ENCODE assay signal across 15 cellular contexts in the genomic region with DNA sequence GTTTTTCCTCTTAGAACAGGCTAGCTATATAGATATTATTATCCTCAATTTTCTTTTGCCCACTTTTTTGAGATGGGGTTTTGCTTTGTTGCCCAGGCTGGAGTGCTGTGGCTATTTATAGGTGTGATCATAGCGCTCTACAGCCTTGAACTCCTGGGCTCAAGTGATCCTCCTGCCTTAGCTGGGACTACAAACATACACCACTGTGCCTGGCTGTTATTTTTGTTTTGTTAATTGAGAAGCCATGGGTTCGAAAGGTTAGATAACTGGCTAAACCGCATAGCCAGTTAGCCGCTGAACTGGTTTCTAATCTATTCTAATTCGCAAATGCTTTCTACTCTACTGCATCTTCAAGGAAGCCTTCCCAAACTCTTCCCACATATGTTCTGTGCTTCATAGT.
DNase-seq lines count a peak whose midpoint lies in the region; ATAC-seq and TF ChIP-seq lines count a peak whose summit lies in the region.
"Had no signal": no experiment of that assay in that cellular context is flagged by ENCODE, and none has a peak within 500 bp of the region (broad histone marks: within the 10 kb centered on the region; RNA-seq: fewer than 3 reads in every experiment).

No MANE protein-coding gene starts in this region.

- no peaks in the 10 kb centered on the region for H3F3A ChIP-seq in GM23338 (replicated peaks; ENCODE audit: low read depth)

- no peaks in the 10 kb centered on the region for H3K9me3 ChIP-seq in iPS-20b (ENCODE audit: insufficient read depth, low read depth, low read length)

- H3K27me3 Mint-ChIP-seq in GM23338 (ENCODE audit: insufficient read depth, low read depth, poor library complexity) (peaks cover 2% of the 10 kb centered on the region), WTC11 (ENCODE audit: low read depth) (peaks cover 3% of the 10 kb centered on the region; the same call in 1 of the 2 replicates)
- H3K27me3 Mint-ChIP-seq: CD4-positive, alpha-beta memory T cell had no signal

- DNase-seq in ELF-1 (ENCODE audit: low read depth, low spot score) (peak; percentile 37), GM23338 (ENCODE audit: low spot score) (peak; percentile 59), WTC11 (ENCODE audit: low spot score) (no peak), mucosa of gallbladder (ENCODE audit: low spot score) (no peak), mesenteric fat pad (ENCODE audit: low spot score) (no peak)
- no peak for DNase-seq in NK-92 treated with Interleukin-12 subunit alpha and Interleukin-12 subunit beta, amount 100 ng/mL, for 24 hours (lab: John Stamatoyannopoulos, UW)
- DNase-seq: C1 segment of cervical spinal cord; Calu3; CD4-positive, alpha-beta memory T cell; COR-L47; DMS53; DMS79 treated with DMSO at 0.1 percent for 48 hours; GM23248; HCEC 1CT had no signal

- no peaks in the 10 kb centered on the region for H4K20me1 ChIP-seq in GM23338 (replicated peaks; ENCODE audit: insufficient read depth)

- H3K4me3 Mint-ChIP-seq in GM23338, result no peak overlapping the region
- no peak overlapping the region for H3K4me3 Mint-ChIP-seq in WTC11
- H3K4me3 Mint-ChIP-seq: CD4-positive, alpha-beta memory T cell had no signal

- no peak overlapping the region for H3K27ac Mint-ChIP-seq in GM23338
- H3K27ac Mint-ChIP-seq in WTC11, result no peak overlapping the region

- no peaks in the 10 kb centered on the region for H3K79me2 ChIP-seq in GM23338 (replicated peaks; ENCODE audit: insufficient read depth)

- H3K9me3 Mint-ChIP-seq in GM23338 (no peaks in the 10 kb centered on the region), WTC11 (no peaks in the 10 kb centered on the region)

- H3K36me3 ChIP-seq in GM23338 (ENCODE audit: insufficient read depth) (no peaks in the 10 kb centered on the region), iPS-20b (ENCODE audit: insufficient read depth, low read depth, low read length) (no peaks in the 10 kb centered on the region)

- no peaks in the 10 kb centered on the region for H3K9me2 ChIP-seq in GM23338 (ENCODE audit: insufficient read depth)

- ATAC-seq in GM23338, result peak; percentile 88
- peak; percentile 85 for ATAC-seq in WTC11

- POLR2A ChIA-PET in WTC11 (lab: Charles Lee), result interaction anchor here (0.6 kb wide), 1 partner anchor 138 kb away, joined by 3 read pairs; no protein-coding TSS in a partner anchor

- H3K4me3 ChIP-seq in GM23338 (no peak overlapping the region), iPS-20b (ENCODE audit: low read length) (0 out of 2 replicates have a peak overlapping the region, but pooled peaks have one; percentile 2)
- H3K4me3 ChIP-seq: GM23248 had no signal

- CTCF ChIA-PET in WTC11 (lab: Charles Lee), result no interaction called here

- peaks cover 31% of the 10 kb centered on the region for H3K4me1 ChIP-seq in GM23338 (ENCODE audit: insufficient read depth)
- peaks cover 19% of the 10 kb centered on the region; the same call in 1 of the 2 replicates for H3K4me1 ChIP-seq in iPS-20b (ENCODE audit: insufficient read depth, low read length)

- H2AFZ ChIP-seq in GM23338, result no peak overlapping the region
- H2AFZ ChIP-seq: GM23248 had no signal

- no peak for TF ChIP-seq CTCF in GM23338 (conservative IDR thresholded peaks at IDR 0.05; ENCODE audit: low read depth in 2 of 2)
- TF ChIP-seq CTCF in WTC11 (IDR thresholded peaks at IDR 0.05), result no peak

- H3K4me1 Mint-ChIP-seq in GM23338, result peaks cover 33% of the 10 kb centered on the region
- H3K4me1 Mint-ChIP-seq in WTC11, result peaks cover 46% of the 10 kb centered on the region

- H3K27me3 ChIP-seq in GM23338 (ENCODE audit: insufficient read depth) (no peaks in the 10 kb centered on the region), iPS-20b (ENCODE audit: insufficient read depth, low read length) (no peaks in the 10 kb centered on the region)

- H3K4me2 ChIP-seq in GM23338, result peak overlapping the region; percentile 30; the same call in 1 of the 2 replicates

- no peak overlapping the region for H3K27ac ChIP-seq in GM23338 (ENCODE audit: low read depth)
- no peak overlapping the region for H3K27ac ChIP-seq in iPS-20b (ENCODE audit: low read length)
- H3K27ac ChIP-seq: GM23248 had no signal

- H3K36me3 Mint-ChIP-seq in GM23338 (ENCODE audit: low read depth), result no peaks in the 10 kb centered on the region; the same call in 1 of the 3 replicates
- no peaks in the 10 kb centered on the region for H3K36me3 Mint-ChIP-seq in WTC11

- no peak overlapping the region for H3K9ac ChIP-seq in iPS-20b (ENCODE audit: low read depth, low read length)
- H3K9ac ChIP-seq: GM23248 had no signal

TF ChIP-seq in GM23338, 12 proteins besides CTCF, POLR2A, EP300 and RAD21 (continues in another document):
- TF ChIP-seq EZH2phosphoT487 (IDR thresholded peaks at IDR 0.05; ENCODE audit: unreplicated experiment) (no peak), STAT1 (IDR thresholded peaks at IDR 0.05; ENCODE audit: unreplicated experiment) (no peak), REST (IDR thresholded peaks at IDR 0.05; ENCODE audit: unreplicated experiment) (no peak), ZNF114 (CRISPR knock-in tag; IDR thresholded peaks at IDR 0.05) (no peak)
- TF ChIP-seq, protein P1, sequence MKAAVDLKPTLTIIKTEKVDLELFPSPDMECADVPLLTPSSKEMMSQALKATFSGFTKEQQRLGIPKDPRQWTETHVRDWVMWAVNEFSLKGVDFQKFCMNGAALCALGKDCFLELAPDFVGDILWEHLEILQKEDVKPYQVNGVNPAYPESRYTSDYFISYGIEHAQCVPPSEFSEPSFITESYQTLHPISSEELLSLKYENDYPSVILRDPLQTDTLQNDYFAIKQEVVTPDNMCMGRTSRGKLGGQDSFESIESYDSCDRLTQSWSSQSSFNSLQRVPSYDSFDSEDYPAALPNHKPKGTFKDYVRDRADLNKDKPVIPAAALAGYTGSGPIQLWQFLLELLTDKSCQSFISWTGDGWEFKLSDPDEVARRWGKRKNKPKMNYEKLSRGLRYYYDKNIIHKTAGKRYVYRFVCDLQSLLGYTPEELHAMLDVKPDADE (IDR thresholded peaks at IDR 0.05), result no peak

TF ChIP-seq in WTC11, 78 proteins besides CTCF, POLR2A, EP300 and RAD21:
- no peak for TF ChIP-seq ZNF416 (CRISPR knock-in tag; IDR thresholded peaks at IDR 0.05)
- no peak for TF ChIP-seq JUN (CRISPR knock-in tag; IDR thresholded peaks at IDR 0.05)
- TF ChIP-seq FOXJ3 (CRISPR knock-in tag; IDR thresholded peaks at IDR 0.05; ENCODE audit: borderline replicate concordance), result no peak
- TF ChIP-seq ZNF138 (CRISPR knock-in tag; conservative IDR thresholded peaks at IDR 0.05), result no peak
- TF ChIP-seq IRF2 (CRISPR knock-in tag; IDR thresholded peaks at IDR 0.05; ENCODE audit: borderline replicate concordance, low read depth), result no peak
- TF ChIP-seq CREB1 (CRISPR knock-in tag; IDR thresholded peaks at IDR 0.05), result no peak
- TF ChIP-seq, protein P2, sequence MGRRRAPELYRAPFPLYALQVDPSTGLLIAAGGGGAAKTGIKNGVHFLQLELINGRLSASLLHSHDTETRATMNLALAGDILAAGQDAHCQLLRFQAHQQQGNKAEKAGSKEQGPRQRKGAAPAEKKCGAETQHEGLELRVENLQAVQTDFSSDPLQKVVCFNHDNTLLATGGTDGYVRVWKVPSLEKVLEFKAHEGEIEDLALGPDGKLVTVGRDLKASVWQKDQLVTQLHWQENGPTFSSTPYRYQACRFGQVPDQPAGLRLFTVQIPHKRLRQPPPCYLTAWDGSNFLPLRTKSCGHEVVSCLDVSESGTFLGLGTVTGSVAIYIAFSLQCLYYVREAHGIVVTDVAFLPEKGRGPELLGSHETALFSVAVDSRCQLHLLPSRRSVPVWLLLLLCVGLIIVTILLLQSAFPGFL (CRISPR knock-in tag; IDR thresholded peaks at IDR 0.05; ENCODE audit: borderline replicate concordance), result no peak
- TF ChIP-seq, protein P3, sequence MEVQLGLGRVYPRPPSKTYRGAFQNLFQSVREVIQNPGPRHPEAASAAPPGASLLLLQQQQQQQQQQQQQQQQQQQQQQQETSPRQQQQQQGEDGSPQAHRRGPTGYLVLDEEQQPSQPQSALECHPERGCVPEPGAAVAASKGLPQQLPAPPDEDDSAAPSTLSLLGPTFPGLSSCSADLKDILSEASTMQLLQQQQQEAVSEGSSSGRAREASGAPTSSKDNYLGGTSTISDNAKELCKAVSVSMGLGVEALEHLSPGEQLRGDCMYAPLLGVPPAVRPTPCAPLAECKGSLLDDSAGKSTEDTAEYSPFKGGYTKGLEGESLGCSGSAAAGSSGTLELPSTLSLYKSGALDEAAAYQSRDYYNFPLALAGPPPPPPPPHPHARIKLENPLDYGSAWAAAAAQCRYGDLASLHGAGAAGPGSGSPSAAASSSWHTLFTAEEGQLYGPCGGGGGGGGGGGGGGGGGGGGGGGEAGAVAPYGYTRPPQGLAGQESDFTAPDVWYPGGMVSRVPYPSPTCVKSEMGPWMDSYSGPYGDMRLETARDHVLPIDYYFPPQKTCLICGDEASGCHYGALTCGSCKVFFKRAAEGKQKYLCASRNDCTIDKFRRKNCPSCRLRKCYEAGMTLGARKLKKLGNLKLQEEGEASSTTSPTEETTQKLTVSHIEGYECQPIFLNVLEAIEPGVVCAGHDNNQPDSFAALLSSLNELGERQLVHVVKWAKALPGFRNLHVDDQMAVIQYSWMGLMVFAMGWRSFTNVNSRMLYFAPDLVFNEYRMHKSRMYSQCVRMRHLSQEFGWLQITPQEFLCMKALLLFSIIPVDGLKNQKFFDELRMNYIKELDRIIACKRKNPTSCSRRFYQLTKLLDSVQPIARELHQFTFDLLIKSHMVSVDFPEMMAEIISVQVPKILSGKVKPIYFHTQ (CRISPR knock-in tag; IDR thresholded peaks at IDR 0.05), result no peak
- no peak for TF ChIP-seq CDX4 (CRISPR knock-in tag; IDR thresholded peaks at IDR 0.05; ENCODE audit: borderline replicate concordance)

Comparison
In these comparisons a context has a peak if more than half of its experiments do, and no peak if none do; other contexts are left out.
1. DNase-seq: peak in ELF-1 (single experiment) and GM23338 (single experiment); none in WTC11 (single experiment), mucosa of gallbladder (single experiment), NK-92 treated with Interleukin-12 subunit alpha and Interleukin-12 subunit beta, amount 100 ng/mL, for 24 hours (single experiment) and mesenteric fat pad (single experiment).